Comparison of ENCODE assay signal across 9 cellular contexts in the genomic region with DNA sequence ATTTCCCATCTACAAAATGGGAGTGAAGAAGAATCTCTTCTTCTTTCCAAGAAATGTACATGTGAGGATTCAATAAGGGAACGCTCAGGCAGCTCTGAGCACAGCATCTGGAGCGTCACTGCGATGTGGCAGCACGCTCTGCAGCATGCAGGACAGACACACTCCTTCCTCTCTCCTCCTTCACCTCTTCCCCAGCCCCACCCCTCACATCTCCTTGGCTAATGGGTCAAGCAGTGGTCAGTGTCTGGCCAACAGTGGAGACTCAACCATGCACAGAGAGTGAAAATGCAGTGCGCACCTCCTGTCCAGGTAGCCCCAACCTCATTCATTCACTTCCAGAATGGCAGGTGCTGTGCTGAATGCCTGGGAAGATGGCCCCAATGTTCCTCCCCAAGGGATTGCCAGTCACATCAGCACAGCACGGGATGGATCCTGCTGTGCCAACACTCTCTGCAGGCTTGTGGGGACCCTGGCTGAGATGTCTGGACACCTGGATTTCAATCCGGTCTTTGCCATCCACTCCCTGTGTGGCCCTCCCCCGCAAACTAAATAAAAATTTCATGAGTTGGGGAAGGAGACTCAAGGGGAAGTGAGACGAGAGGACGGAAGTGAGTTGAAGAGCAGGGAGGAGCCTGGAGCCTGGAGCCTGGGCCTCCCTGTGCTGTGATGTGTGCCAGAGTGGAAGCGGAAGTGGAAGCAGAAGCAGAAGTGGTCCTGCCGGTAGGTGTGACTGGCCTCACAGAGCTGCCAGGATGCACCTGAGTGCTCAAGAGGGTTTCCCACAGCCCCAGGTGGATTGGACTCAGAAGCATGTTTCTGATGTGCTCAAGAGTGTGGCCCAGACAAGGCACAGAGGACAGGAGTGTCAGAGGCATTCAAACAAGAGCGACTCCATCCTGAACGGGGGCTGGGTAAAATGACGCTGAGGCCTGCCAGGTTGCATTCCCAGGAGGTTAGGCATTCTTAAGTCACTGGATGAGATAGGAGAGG.
DNase-seq lines count a peak whose midpoint lies in the region; ATAC-seq and FAIRE-seq lines count a peak whose summit lies in the region.
"Had no signal": no experiment of that assay in that cellular context is flagged by ENCODE, and none has a peak within 500 bp of the region (broad histone marks: within the 10 kb centered on the region; RNA-seq: fewer than 3 reads in every experiment).

No MANE protein-coding gene starts in this region.

- peaks cover 72% of the 10 kb centered on the region for H3K27me3 Mint-ChIP-seq in T-helper 17 cell
- no peaks in the 10 kb centered on the region for H3K27me3 Mint-ChIP-seq in naive B cell

- FAIRE-seq in frontal cortex (lab: Jason Lieb, UNC): no peak

- H3K4me1 Mint-ChIP-seq in T-helper 17 cell (peaks cover 10% of the 10 kb centered on the region), naive B cell (peaks cover 49 to 65% (median 58%) of the 10 kb centered on the region in 3 donors)

- ATAC-seq in GM18909 (IDR thresholded peaks at IDR 0.05; ENCODE audit: poor library complexity, unreplicated experiment): peak; percentile 76
- peak; percentile 82 for ATAC-seq in HG02981 (IDR thresholded peaks at IDR 0.05; ENCODE audit: unreplicated experiment)
- peak; percentile 87 for ATAC-seq in T-helper 17 cell
- peak; percentile 94 to 96 for ATAC-seq in naive B cell (ENCODE audit: low read depth in 2 of 2)
- ATAC-seq in HG03457 (IDR thresholded peaks at IDR 0.05; ENCODE audit: unreplicated experiment): no peak

- H3K4me3 Mint-ChIP-seq in T-helper 17 cell (no peak overlapping the region), naive B cell (peak overlapping the region; percentile 11 to 92 (median 82))
- H3K4me3 Mint-ChIP-seq: activated naive CD4-positive, alpha-beta T cell treated with anti-CD3 and anti-CD28 coated beads, Interleukin-2, amount 50 U/mL, for 24 hours had no signal

- no peak overlapping the region for H3K27ac Mint-ChIP-seq in T-helper 17 cell
- peak overlapping the region; percentile 89 to 99 (median 97) for H3K27ac Mint-ChIP-seq in naive B cell
- H3K27ac Mint-ChIP-seq: activated naive CD4-positive, alpha-beta T cell treated with anti-CD3 and anti-CD28 coated beads, Interleukin-2, amount 50 U/mL, for 24 hours had no signal

- peaks cover 0 to 3% (median 0%) of the 10 kb centered on the region in 7 donors for H3K9me3 Mint-ChIP-seq in naive B cell
- H3K9me3 Mint-ChIP-seq: activated naive CD4-positive, alpha-beta T cell treated with anti-CD3 and anti-CD28 coated beads, Interleukin-2, amount 50 U/mL, for 24 hours had no signal

- H3K36me3 Mint-ChIP-seq in T-helper 17 cell (ENCODE audit: low read depth) (peaks cover 3% of the 10 kb centered on the region), naive B cell (no peaks in the 10 kb centered on the region)
- H3K36me3 Mint-ChIP-seq: activated naive CD4-positive, alpha-beta T cell treated with anti-CD3 and anti-CD28 coated beads, Interleukin-2, amount 50 U/mL, for 24 hours had no signal

- H3K9me3 ChIP-seq in T-helper 17 cell (ENCODE audit: control insufficient read depth, low read length, poor library complexity, severe bottlenecking): no peaks in the 10 kb centered on the region

- DNase-seq in T-helper 17 cell: no peak
- peak; percentile 94 for DNase-seq in naive B cell
- DNase-seq in NCI-H187 treated with DMSO at 0.1 percent for 48 hours (lab: John Stamatoyannopoulos, UW): no peak
- DNase-seq in NCI-H510A treated with DMSO at 0.1 percent for 48 hours (lab: John Stamatoyannopoulos, UW): no peak
- DNase-seq in frontal cortex (ENCODE audit: low spot score in 2 of 2): no peak
